1 cellular context compared by ENCODE assay signal in the genomic region with DNA sequence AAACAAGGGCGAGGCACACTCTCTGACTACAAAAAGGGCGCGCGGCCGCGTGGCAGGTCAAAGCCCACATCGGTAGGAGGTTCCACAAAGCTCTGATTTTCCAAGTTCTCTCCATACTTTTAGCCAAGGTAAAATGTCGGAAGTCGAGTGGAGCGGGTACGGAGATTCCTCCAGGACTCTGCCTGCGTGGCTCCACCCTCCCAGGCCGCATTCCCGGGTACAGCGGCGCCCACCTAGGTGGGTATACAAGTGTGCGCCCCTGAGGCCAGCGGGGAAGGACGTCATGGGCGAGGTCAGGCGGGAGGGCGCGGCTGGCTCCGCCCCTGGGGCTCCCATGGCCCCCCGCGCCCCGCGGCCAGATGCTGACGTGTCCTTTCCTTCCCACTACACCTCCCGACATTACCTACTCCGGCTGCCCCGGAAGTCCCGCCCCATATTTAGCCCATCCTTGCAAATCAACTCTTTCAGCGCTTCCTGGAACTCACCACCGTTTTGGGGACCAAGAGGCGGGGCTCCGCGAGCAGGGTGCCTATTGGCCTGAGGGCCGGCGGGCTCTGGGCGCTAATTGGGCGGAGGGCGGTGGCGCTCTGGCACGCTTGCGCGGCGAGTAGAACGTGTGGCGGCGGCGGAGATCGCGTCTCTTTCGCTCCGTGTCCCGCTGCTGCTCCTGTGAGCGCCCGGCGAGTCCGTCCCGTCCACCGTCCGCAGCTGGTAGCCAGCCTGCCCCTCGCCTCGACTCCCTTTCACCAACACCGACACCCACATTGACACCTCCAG.
A peak's percentile ranks its signal among the peaks of the same experiment; 100 is the strongest.
TF ChIP-seq lines count a peak whose summit lies in the region.

A gene (plus strand): TSS at position 639 of the 777 bp plus-strand sequence. CDS start 180 bp downstream, outside the sequence.

TF ChIP-seq in HEK293, 187 proteins besides CTCF, POLR2A, EP300 and RAD21 (continued from another document):
- no peak for TF ChIP-seq ZNF596 (tag by site-specific recombination; IDR thresholded peaks at IDR 0.05)
- TF ChIP-seq, protein P1, sequence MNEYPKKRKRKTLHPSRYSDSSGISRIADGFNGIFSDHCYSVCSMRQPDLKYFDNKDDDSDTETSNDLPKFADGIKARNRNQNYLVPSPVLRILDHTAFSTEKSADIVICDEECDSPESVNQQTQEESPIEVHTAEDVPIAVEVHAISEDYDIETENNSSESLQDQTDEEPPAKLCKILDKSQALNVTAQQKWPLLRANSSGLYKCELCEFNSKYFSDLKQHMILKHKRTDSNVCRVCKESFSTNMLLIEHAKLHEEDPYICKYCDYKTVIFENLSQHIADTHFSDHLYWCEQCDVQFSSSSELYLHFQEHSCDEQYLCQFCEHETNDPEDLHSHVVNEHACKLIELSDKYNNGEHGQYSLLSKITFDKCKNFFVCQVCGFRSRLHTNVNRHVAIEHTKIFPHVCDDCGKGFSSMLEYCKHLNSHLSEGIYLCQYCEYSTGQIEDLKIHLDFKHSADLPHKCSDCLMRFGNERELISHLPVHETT (tag by site-specific recombination; IDR thresholded peaks at IDR 0.05): no peak
- TF ChIP-seq ZNF830 (tag by site-specific recombination; IDR thresholded peaks at IDR 0.05; ENCODE audit: low read depth): no peak
- no peak for TF ChIP-seq ZNF776 (tag by site-specific recombination; IDR thresholded peaks at IDR 0.05; ENCODE audit: borderline replicate concordance)
- peak; percentile 78 for TF ChIP-seq ZNF366 (tag by site-specific recombination; conservative IDR thresholded peaks at IDR 0.05)
- no peak for TF ChIP-seq ZNF174 (tag by site-specific recombination; IDR thresholded peaks at IDR 0.05)
- no peak for TF ChIP-seq GFI1B (tag by site-specific recombination; IDR thresholded peaks at IDR 0.05)
- TF ChIP-seq ZFHX2 (tag by site-specific recombination; conservative IDR thresholded peaks at IDR 0.05): peak; percentile 61
- TF ChIP-seq, protein P2, sequence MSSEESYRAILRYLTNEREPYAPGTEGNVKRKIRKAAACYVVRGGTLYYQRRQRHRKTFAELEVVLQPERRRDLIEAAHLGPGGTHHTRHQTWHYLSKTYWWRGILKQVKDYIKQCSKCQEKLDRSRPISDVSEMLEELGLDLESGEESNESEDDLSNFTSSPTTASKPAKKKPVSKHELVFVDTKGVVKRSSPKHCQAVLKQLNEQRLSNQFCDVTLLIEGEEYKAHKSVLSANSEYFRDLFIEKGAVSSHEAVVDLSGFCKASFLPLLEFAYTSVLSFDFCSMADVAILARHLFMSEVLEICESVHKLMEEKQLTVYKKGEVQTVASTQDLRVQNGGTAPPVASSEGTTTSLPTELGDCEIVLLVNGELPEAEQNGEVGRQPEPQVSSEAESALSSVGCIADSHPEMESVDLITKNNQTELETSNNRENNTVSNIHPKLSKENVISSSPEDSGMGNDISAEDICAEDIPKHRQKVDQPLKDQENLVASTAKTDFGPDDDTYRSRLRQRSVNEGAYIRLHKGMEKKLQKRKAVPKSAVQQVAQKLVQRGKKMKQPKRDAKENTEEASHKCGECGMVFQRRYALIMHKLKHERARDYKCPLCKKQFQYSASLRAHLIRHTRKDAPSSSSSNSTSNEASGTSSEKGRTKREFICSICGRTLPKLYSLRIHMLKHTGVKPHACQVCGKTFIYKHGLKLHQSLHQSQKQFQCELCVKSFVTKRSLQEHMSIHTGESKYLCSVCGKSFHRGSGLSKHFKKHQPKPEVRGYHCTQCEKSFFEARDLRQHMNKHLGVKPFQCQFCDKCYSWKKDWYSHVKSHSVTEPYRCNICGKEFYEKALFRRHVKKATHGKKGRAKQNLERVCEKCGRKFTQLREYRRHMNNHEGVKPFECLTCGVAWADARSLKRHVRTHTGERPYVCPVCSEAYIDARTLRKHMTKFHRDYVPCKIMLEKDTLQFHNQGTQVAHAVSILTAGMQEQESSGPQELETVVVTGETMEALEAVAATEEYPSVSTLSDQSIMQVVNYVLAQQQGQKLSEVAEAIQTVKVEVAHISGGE (tag by site-specific recombination; conservative IDR thresholded peaks at IDR 0.05; ENCODE audit: low read depth): peak; percentile 83
- no peak for TF ChIP-seq ZNF155 (tag by site-specific recombination; IDR thresholded peaks at IDR 0.05)
- TF ChIP-seq ZNF621 (tag by site-specific recombination; IDR thresholded peaks at IDR 0.05): no peak
